ENCODE assay signal across 2 cellular contexts in genomic region chr19:3656073-3656746, GRCh38.
A peak's percentile ranks its signal among the peaks of the same experiment; 100 is the strongest.
TF ChIP-seq lines count a peak whose summit lies in the region.

No MANE protein-coding gene starts in this region.

TF ChIP-seq in HepG2, 621 proteins besides CTCF, POLR2A, EP300 and RAD21:
- TF ChIP-seq GFI1 (CRISPR knock-in tag; IDR thresholded peaks at IDR 0.05; ENCODE audit: borderline replicate concordance) (no peak), ZNF10 (CRISPR knock-in tag; IDR thresholded peaks at IDR 0.05; ENCODE audit: borderline replicate concordance, low read depth) (no peak), ZNF768 (CRISPR knock-in tag; IDR thresholded peaks at IDR 0.05) (peak; percentile 76; the same call in 1 of the 2 replicates), ZNF614 (CRISPR knock-in tag; IDR thresholded peaks at IDR 0.05; ENCODE audit: borderline replicate concordance) (no peak), U2AF1 (optimal IDR thresholded peaks at IDR 0.05; ENCODE audit: low read depth, low read length) (no peak), ZSCAN31 (CRISPR knock-in tag; IDR thresholded peaks at IDR 0.05; ENCODE audit: low read depth) (no peak), ZNF414 (CRISPR knock-in tag; IDR thresholded peaks at IDR 0.05) (no peak), ZNF101 (CRISPR knock-in tag; IDR thresholded peaks at IDR 0.05; ENCODE audit: borderline replicate concordance, low read depth) (no peak)

TF ChIP-seq in SK-N-SH treated with all-trans-retinoic acid at 6 μM for 48 hours, 23 proteins besides CTCF, POLR2A, EP300 and RAD21:
- TF ChIP-seq TOX (CRISPR knock-in tag; IDR thresholded peaks at IDR 0.05; ENCODE audit: borderline replicate concordance) (no peak), ESRRG (CRISPR knock-in tag; IDR thresholded peaks at IDR 0.05) (no peak), ISL1 (CRISPR knock-in tag; IDR thresholded peaks at IDR 0.05) (no peak), OSR1 (CRISPR knock-in tag; IDR thresholded peaks at IDR 0.05) (no peak), RARB (CRISPR knock-in tag; IDR thresholded peaks at IDR 0.05) (no peak), ZC3H10 (CRISPR knock-in tag; IDR thresholded peaks at IDR 0.05) (no peak), PATZ1 (CRISPR knock-in tag; IDR thresholded peaks at IDR 0.05; ENCODE audit: borderline replicate concordance) (no peak), TSHZ2 (CRISPR knock-in tag; IDR thresholded peaks at IDR 0.05) (no peak), CSRNP3 (CRISPR knock-in tag; IDR thresholded peaks at IDR 0.05) (no peak), ZNF70 (CRISPR knock-in tag; IDR thresholded peaks at IDR 0.05) (no peak), GLIS3 (CRISPR knock-in tag; IDR thresholded peaks at IDR 0.05) (no peak), POU6F1 (CRISPR knock-in tag; IDR thresholded peaks at IDR 0.05; ENCODE audit: borderline replicate concordance, low read depth) (no peak), ZNF565 (CRISPR knock-in tag; conservative IDR thresholded peaks at IDR 0.05; ENCODE audit: low read depth) (no peak), PPARA (CRISPR knock-in tag; IDR thresholded peaks at IDR 0.05; ENCODE audit: borderline replicate concordance) (no peak), ZFP3 (CRISPR knock-in tag; IDR thresholded peaks at IDR 0.05) (no peak)
TF ChIP-seq in SK-N-SH treated with all-trans-retinoic acid at 6 μM for 48 hours: peak in this region for 0.
